8 cellular contexts compared by ENCODE assay signal in genomic region chr3:186566772-186567071, GRCh38. TPM values are rescaled to one million over a fixed set of nuclear protein-coding genes. Genes with fewer than 3 reads are reported as not detected.
DNase-seq lines count a peak whose midpoint lies in the region; ATAC-seq and TF ChIP-seq lines count a peak whose summit lies in the region.

No MANE protein-coding gene starts in this region.

- no peaks in the 10 kb centered on the region for H3K36me3 ChIP-seq in effector memory CD4-positive, alpha-beta T cell (ENCODE audit: control insufficient read depth, insufficient read depth, low read length)
- peaks cover 0 to 20% of the 10 kb centered on the region in 2 donors for H3K36me3 ChIP-seq in neuronal stem cell (replicated peaks in 1 of 2; ENCODE audit: control insufficient read depth in 2 of 2, insufficient read depth in 2 of 2, low read length in 2 of 2)

- no peak overlapping the region for H2BK12ac ChIP-seq in neuronal stem cell (ENCODE audit: low read length)

- H4K91ac ChIP-seq in neuronal stem cell (ENCODE audit: low read depth, low read length, poor library complexity), result no peak overlapping the region

- no peak overlapping the region for H4K8ac ChIP-seq in neuronal stem cell (ENCODE audit: low read depth, low read length)

- peak overlapping the region; percentile 78 for H3K4me2 ChIP-seq in neuronal stem cell (ENCODE audit: insufficient read depth, low read length, poor library complexity, severe bottlenecking)

- H2BK5ac ChIP-seq in neuronal stem cell (ENCODE audit: low read length), result peak overlapping the region; percentile 40

- peak overlapping the region; percentile 98 for H3K9ac ChIP-seq in neuronal stem cell (ENCODE audit: low read depth, low read length, poor library complexity)

- H3K79me1 ChIP-seq in neuronal stem cell (ENCODE audit: low read depth, low read length), result peaks cover 8% of the 10 kb centered on the region

- peak overlapping the region; percentile 94 for H2BK15ac ChIP-seq in neuronal stem cell (ENCODE audit: low read length)

- WGBS in neuronal stem cell (ENCODE audit: extremely low coverage in 2 of 2, insufficient read length in 2 of 2, insufficient replicate concordance in 1 of 2), 2 donors, result no CpG with 5 or more reads among the region's 14 CpGs

- H3K14ac ChIP-seq in neuronal stem cell (ENCODE audit: low read length), result peak overlapping the region; percentile 23

- no peak overlapping the region for H3K4ac ChIP-seq in neuronal stem cell (ENCODE audit: low read length)

- DNase-seq in MV-4-11 (lab: John Stamatoyannopoulos, UW), result peak; percentile 35
- no peak for DNase-seq in effector memory CD4-positive, alpha-beta T cell
- peak; percentile 17 for DNase-seq in neuronal stem cell (ENCODE audit: low spot score)
- no peak for DNase-seq in GM19240 (ENCODE audit: insufficient read length, low spot score)
- DNase-seq in activated CD4-positive, alpha-beta T cell treated with anti-CD3 and anti-CD28 coated beads for 48 hours, result no peak
- DNase-seq in NCI-H1436 (lab: John Stamatoyannopoulos, UW), result no peak

- no peaks in the 10 kb centered on the region for H3K27me3 ChIP-seq in effector memory CD4-positive, alpha-beta T cell (replicated peaks; ENCODE audit: control insufficient read depth, insufficient read depth, low read length, poor library complexity, severe bottlenecking)
- H3K27me3 ChIP-seq in neuronal stem cell (ENCODE audit: control insufficient read depth in 3 of 3, insufficient read depth in 3 of 3, low read depth in 1 of 3, low read length in 3 of 3), result no peaks in the 10 kb centered on the region

- H3K9me3 ChIP-seq in effector memory CD4-positive, alpha-beta T cell (ENCODE audit: control insufficient read depth, low read length), result no peaks in the 10 kb centered on the region
- no peaks in the 10 kb centered on the region for H3K9me3 ChIP-seq in neuronal stem cell (replicated peaks in 1 of 2; ENCODE audit: control insufficient read depth in 2 of 2, insufficient read depth in 1 of 2, low read depth in 1 of 2, low read length in 2 of 2)

- peak overlapping the region; percentile 41 for H2AK5ac ChIP-seq in neuronal stem cell (ENCODE audit: low read depth, low read length)

- TF ChIP-seq CTCF in GM12873 (IDR thresholded peaks at IDR 0.05; ENCODE audit: insufficient read depth, low read depth, low read length, missing control alignments), result peak; percentile 5

- H2AFZ ChIP-seq in neuronal stem cell (ENCODE audit: low read length), result peak overlapping the region; percentile 99

- peak overlapping the region; percentile 89 for H3K4me3 ChIP-seq in effector memory CD4-positive, alpha-beta T cell (ENCODE audit: insufficient read depth, low read depth, low read length, poor library complexity, severe bottlenecking)
- peak overlapping the region; percentile 99 for H3K4me3 ChIP-seq in neuronal stem cell (ENCODE audit: low read length in 2 of 2)

- H3K18ac ChIP-seq in neuronal stem cell (ENCODE audit: low read length), result peak overlapping the region; percentile 95

- no peak overlapping the region for H2BK120ac ChIP-seq in neuronal stem cell (ENCODE audit: low read depth, low read length)

- peaks cover 21% of the 10 kb centered on the region for H3K4me1 ChIP-seq in effector memory CD4-positive, alpha-beta T cell (ENCODE audit: control insufficient read depth, insufficient read depth, low read length, poor library complexity, severe bottlenecking)
- peaks cover 6 to 10% of the 10 kb centered on the region in 2 donors for H3K4me1 ChIP-seq in neuronal stem cell (ENCODE audit: control insufficient read depth in 2 of 2, insufficient read depth in 1 of 2, low read depth in 1 of 2, low read length in 2 of 2)

- H3K23ac ChIP-seq in neuronal stem cell (ENCODE audit: low read depth, low read length, poor library complexity), result peak overlapping the region; percentile 100

- H3K27ac ChIP-seq in effector memory CD4-positive, alpha-beta T cell (ENCODE audit: insufficient read depth, low read length, poor library complexity, severe bottlenecking), result peak overlapping the region; percentile 91
- H3K27ac ChIP-seq in neuronal stem cell (replicated peaks; ENCODE audit: low read length), result peak overlapping the region; percentile 75

- ATAC-seq in GM21619 (IDR thresholded peaks at IDR 0.05; ENCODE audit: unreplicated experiment), result no peak

RNA-seq across cellular contexts. Expression of gene TBCCD1, which starts 0.4 kb away (rescaled TPM):
- 9.6 TPM for polyA plus RNA-seq in neuronal stem cell (2013, experiment 1 of 2)
- 9.2 TPM for polyA plus RNA-seq in neuronal stem cell (2013, experiment 2 of 2)

RNA-seq across cellular contexts. Expression of gene DNAJB11, which starts 3.8 kb away (rescaled TPM):
- 43.9 TPM for polyA plus RNA-seq in neuronal stem cell (2013, experiment 1 of 2)
- 44.3 TPM for polyA plus RNA-seq in neuronal stem cell (2013, experiment 2 of 2)

RNA-seq across cellular contexts. Expression of gene CRYGS, which starts 22.5 kb away (rescaled TPM):
- polyA plus RNA-seq in neuronal stem cell (2013, experiment 1 of 2), result 0.67 TPM
- 0.71 TPM for polyA plus RNA-seq in neuronal stem cell (2013, experiment 2 of 2)

RNA-seq across cellular contexts. Expression of gene AHSG, which starts 46.1 kb away (rescaled TPM):
- polyA plus RNA-seq in neuronal stem cell (2013, experiment 1 of 2), result 0.13 TPM
- polyA plus RNA-seq in neuronal stem cell (2013, experiment 2 of 2), result 0.10 TPM

Comparison
In these comparisons a context has a peak if more than half of its experiments do, and no peak if none do; other contexts are left out.
1. DNase-seq: peak in MV-4-11 (single experiment) and neuronal stem cell (single experiment); none in effector memory CD4-positive, alpha-beta T cell (0 of 3), GM19240 (single experiment), activated CD4-positive, alpha-beta T cell treated with anti-CD3 and anti-CD28 coated beads for 48 hours (single experiment) and NCI-H1436 (single experiment).